1 cellular context compared by ENCODE assay signal in the genomic region with DNA sequence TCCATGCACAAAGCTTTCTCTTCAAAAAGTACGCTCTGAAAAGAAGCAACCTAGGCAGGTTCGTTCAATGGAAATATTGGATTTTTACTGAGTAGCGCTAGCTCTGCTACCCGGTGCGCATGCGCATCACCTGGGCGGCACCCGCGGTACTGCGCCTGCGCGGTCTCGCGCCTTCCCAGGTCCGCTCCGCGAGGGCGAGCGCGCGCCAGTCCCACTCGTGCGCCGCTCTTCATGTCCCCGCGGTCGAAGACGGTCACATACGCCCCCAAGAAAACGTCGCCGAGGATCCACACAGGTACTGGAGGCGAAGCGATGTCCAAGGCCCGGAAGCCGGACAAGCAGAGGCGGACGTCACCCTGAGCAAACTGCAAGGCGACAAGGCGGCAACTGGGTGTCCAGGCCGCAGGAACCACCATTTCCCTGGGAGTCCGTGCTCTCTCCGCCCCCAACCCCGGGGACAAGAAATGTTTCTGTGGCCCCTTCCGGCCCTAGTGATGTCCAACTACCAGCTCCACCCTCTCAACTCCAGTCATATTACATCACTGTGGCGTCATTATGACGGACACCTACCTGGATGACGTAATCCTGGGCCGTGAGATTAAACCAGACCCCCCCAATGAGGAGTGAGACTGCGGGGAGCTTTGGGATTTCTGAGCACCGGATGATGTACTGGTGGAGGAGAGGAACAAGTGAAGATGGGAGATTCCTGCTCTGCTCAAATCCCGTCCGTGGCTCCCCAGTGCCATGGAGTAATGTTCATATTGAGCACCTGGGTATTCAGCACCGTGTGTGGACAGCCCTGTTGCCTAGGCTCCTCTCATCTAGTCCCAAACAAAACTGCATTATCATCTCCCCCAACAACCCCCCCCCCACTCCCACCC.
TF ChIP-seq lines count a peak whose summit lies in the region.

No MANE protein-coding gene starts in this region.

TF ChIP-seq in HEK293, 187 proteins besides CTCF, POLR2A, EP300 and RAD21 (continued from another document):
- TF ChIP-seq, protein P1, sequence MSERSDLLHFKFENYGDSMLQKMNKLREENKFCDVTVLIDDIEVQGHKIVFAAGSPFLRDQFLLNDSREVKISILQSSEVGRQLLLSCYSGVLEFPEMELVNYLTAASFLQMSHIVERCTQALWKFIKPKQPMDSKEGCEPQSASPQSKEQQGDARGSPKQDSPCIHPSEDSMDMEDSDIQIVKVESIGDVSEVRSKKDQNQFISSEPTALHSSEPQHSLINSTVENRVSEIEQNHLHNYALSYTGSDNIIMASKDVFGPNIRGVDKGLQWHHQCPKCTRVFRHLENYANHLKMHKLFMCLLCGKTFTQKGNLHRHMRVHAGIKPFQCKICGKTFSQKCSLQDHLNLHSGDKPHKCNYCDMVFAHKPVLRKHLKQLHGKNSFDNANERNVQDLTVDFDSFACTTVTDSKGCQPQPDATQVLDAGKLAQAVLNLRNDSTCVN (tag by site-specific recombination; optimal IDR thresholded peaks at IDR 0.05), result peak; percentile 92
- TF ChIP-seq ZNF24 (tag by site-specific recombination; IDR thresholded peaks at IDR 0.05) (peak; percentile 65; the same call in 1 of the 2 replicates), ZBTB48 (tag by site-specific recombination; IDR thresholded peaks at IDR 0.05) (0 out of 2 replicates have a peak, but pooled peaks have one; percentile 24), ZNF221 (tag by site-specific recombination; IDR thresholded peaks at IDR 0.05; ENCODE audit: borderline replicate concordance) (no peak), ZNF132 (tag by site-specific recombination; IDR thresholded peaks at IDR 0.05; ENCODE audit: borderline replicate concordance) (no peak), OSR2 (tag by site-specific recombination; IDR thresholded peaks at IDR 0.05) (no peak), ZFHX2 (tag by site-specific recombination; conservative IDR thresholded peaks at IDR 0.05) (no peak; the same call in 1 of the 2 replicates), ZNF707 (tag by site-specific recombination; IDR thresholded peaks at IDR 0.05) (no peak), ZNF2 (tag by site-specific recombination; IDR thresholded peaks at IDR 0.05) (no peak), ZNF341 (tag by site-specific recombination; IDR thresholded peaks at IDR 0.05; ENCODE audit: low read depth) (no peak), ZNF548 (tag by site-specific recombination; IDR thresholded peaks at IDR 0.05) (peak; percentile 26; the same call in 1 of the 2 replicates), ZNF654 (tag by site-specific recombination; IDR thresholded peaks at IDR 0.05; ENCODE audit: low read depth) (no peak), SETDB1 (IDR thresholded peaks at IDR 0.05; ENCODE audit: insufficient read length, low read length) (peak; percentile 66), ZNF514 (tag by site-specific recombination; IDR thresholded peaks at IDR 0.05) (no peak), ZNF10 (tag by site-specific recombination; IDR thresholded peaks at IDR 0.05) (no peak), ZNF610 (tag by site-specific recombination; IDR thresholded peaks at IDR 0.05; ENCODE audit: borderline replicate concordance) (peak; percentile 97), ZNF404 (tag by site-specific recombination; IDR thresholded peaks at IDR 0.05) (0 out of 2 replicates have a peak, but pooled peaks have one; percentile 29), ZNF157 (tag by site-specific recombination; IDR thresholded peaks at IDR 0.05) (no peak), ZXDB (tag by site-specific recombination; IDR thresholded peaks at IDR 0.05) (peak; percentile 68), ZNF830 (tag by site-specific recombination; IDR thresholded peaks at IDR 0.05; ENCODE audit: low read depth) (no peak), ZFP41 (tag by site-specific recombination; IDR thresholded peaks at IDR 0.05; ENCODE audit: borderline replicate concordance) (no peak), WT1 (tag by site-specific recombination; IDR thresholded peaks at IDR 0.05) (no peak), ZNF223 (tag by site-specific recombination; IDR thresholded peaks at IDR 0.05) (no peak), ZNF174 (tag by site-specific recombination; IDR thresholded peaks at IDR 0.05) (no peak)
- TF ChIP-seq, protein P2, sequence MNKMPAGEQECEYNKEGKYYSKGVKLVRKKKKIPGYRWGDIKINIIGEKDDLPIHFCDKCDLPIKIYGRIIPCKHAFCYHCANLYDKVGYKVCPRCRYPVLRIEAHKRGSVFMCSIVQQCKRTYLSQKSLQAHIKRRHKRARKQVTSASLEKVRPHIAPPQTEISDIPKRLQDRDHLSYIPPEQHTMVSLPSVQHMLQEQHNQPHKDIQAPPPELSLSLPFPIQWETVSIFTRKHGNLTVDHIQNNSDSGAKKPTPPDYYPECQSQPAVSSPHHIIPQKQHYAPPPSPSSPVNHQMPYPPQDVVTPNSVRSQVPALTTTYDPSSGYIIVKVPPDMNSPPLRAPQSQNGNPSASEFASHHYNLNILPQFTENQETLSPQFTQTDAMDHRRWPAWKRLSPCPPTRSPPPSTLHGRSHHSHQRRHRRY (tag by site-specific recombination; IDR thresholded peaks at IDR 0.05), result no peak
- TF ChIP-seq, protein P3, sequence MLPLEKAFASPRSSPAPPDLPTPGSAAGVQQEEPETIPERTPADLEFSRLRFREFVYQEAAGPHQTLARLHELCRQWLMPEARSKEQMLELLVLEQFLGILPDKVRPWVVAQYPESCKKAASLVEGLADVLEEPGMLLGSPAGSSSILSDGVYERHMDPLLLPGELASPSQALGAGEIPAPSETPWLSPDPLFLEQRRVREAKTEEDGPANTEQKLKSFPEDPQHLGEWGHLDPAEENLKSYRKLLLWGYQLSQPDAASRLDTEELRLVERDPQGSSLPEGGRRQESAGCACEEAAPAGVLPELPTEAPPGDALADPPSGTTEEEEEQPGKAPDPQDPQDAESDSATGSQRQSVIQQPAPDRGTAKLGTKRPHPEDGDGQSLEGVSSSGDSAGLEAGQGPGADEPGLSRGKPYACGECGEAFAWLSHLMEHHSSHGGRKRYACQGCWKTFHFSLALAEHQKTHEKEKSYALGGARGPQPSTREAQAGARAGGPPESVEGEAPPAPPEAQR (tag by site-specific recombination; IDR thresholded peaks at IDR 0.05), result 0 out of 2 replicates have a peak, but pooled peaks have one; percentile 15
- TF ChIP-seq, protein P4, sequence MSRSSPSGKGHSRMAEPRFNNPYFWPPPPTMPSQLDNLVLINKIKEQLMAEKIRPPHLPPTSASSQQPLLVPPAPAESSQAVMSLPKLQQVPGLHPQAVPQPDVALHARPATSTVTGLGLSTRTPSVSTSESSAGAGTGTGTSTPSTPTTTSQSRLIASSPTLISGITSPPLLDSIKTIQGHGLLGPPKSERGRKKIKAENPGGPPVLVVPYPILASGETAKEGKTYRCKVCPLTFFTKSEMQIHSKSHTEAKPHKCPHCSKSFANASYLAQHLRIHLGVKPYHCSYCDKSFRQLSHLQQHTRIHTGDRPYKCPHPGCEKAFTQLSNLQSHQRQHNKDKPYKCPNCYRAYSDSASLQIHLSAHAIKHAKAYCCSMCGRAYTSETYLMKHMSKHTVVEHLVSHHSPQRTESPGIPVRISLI (tag by site-specific recombination; IDR thresholded peaks at IDR 0.05), result no peak
- TF ChIP-seq, protein P5, sequence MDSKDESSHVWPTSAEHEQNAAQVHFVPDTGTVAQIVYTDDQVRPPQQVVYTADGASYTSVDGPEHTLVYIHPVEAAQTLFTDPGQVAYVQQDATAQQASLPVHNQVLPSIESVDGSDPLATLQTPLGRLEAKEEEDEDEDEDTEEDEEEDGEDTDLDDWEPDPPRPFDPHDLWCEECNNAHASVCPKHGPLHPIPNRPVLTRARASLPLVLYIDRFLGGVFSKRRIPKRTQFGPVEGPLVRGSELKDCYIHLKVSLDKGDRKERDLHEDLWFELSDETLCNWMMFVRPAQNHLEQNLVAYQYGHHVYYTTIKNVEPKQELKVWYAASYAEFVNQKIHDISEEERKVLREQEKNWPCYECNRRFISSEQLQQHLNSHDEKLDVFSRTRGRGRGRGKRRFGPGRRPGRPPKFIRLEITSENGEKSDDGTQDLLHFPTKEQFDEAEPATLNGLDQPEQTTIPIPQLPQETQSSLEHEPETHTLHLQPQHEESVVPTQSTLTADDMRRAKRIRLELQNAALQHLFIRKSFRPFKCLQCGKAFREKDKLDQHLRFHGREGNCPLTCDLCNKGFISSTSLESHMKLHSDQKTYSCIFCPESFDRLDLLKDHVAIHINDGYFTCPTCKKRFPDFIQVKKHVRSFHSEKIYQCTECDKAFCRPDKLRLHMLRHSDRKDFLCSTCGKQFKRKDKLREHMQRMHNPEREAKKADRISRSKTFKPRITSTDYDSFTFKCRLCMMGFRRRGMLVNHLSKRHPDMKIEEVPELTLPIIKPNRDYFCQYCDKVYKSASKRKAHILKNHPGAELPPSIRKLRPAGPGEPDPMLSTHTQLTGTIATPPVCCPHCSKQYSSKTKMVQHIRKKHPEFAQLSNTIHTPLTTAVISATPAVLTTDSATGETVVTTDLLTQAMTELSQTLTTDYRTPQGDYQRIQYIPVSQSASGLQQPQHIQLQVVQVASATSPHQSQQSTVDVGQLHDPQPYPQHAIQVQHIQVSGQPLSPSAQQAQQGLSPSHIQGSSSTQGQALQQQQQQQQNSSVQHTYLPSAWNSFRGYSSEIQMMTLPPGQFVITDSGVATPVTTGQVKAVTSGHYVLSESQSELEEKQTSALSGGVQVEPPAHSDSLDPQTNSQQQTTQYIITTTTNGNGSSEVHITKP (tag by site-specific recombination; IDR thresholded peaks at IDR 0.05), result no peak; the same call in 1 of the 2 replicates
- TF ChIP-seq, protein P6, sequence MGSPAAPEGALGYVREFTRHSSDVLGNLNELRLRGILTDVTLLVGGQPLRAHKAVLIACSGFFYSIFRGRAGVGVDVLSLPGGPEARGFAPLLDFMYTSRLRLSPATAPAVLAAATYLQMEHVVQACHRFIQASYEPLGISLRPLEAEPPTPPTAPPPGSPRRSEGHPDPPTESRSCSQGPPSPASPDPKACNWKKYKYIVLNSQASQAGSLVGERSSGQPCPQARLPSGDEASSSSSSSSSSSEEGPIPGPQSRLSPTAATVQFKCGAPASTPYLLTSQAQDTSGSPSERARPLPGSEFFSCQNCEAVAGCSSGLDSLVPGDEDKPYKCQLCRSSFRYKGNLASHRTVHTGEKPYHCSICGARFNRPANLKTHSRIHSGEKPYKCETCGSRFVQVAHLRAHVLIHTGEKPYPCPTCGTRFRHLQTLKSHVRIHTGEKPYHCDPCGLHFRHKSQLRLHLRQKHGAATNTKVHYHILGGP (tag by site-specific recombination; IDR thresholded peaks at IDR 0.05), result no peak
- TF ChIP-seq, protein P7, sequence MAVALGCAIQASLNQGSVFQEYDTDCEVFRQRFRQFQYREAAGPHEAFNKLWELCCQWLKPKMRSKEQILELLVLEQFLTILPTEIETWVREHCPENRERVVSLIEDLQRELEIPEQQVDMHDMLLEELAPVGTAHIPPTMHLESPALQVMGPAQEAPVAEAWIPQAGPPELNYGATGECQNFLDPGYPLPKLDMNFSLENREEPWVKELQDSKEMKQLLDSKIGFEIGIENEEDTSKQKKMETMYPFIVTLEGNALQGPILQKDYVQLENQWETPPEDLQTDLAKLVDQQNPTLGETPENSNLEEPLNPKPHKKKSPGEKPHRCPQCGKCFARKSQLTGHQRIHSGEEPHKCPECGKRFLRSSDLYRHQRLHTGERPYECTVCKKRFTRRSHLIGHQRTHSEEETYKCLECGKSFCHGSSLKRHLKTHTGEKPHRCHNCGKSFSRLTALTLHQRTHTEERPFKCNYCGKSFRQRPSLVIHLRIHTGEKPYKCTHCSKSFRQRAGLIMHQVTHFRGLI (tag by site-specific recombination; IDR thresholded peaks at IDR 0.05), result no peak
